8 cellular contexts compared by ENCODE assay signal in the genomic region with DNA sequence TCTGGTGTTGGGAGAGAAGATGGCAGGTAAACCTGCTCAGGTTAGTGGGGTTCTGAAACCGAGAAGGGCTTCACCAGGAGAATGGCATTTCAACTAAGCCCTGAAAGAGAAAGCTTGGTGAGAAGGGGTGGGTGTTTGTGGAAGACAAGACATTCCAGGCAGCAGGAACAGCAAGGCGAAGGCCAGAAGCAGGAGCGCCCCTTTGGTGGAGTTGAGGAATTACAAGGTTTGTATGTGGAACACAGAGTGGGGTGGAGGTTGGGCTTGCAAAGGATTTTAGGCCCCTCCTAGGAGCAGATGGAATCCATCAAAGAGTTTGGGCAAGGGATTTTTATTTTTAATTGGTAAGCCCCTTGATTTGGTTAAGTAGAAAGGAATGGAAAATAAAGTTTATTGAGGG. TPM values are rescaled to one million over a fixed set of nuclear protein-coding genes. Genes with fewer than 3 reads are reported as not detected.
DNase-seq lines count a peak whose midpoint lies in the region; ATAC-seq and TF ChIP-seq lines count a peak whose summit lies in the region.

No MANE protein-coding gene starts in this region.

- no peak for ATAC-seq in HG02870 (IDR thresholded peaks at IDR 0.05; ENCODE audit: unreplicated experiment)

- no peak overlapping the region for H3K4me3 ChIP-seq in AG10803 (ENCODE audit: low read length)
- no peak overlapping the region for H3K4me3 ChIP-seq in H7 (ENCODE audit: insufficient read depth, low read depth, low read length)
- no peak overlapping the region for H3K4me3 ChIP-seq in SJSA1

- no peaks in the 10 kb centered on the region for H3K27me3 ChIP-seq in H7 (ENCODE audit: control insufficient read depth, insufficient read depth, low read length)
- H3K27me3 ChIP-seq in SJSA1 (replicated peaks), result no peaks in the 10 kb centered on the region

- H3K9me3 ChIP-seq in SJSA1 (replicated peaks), result no peaks in the 10 kb centered on the region

- intact Hi-C loops in head of caudate nucleus (cut with DNase I), result no loop called here

- H3K27ac ChIP-seq in SJSA1, result no peak overlapping the region

- H3K4me1 ChIP-seq in SJSA1 (replicated peaks), result no peaks in the 10 kb centered on the region

- H3K36me3 ChIP-seq in H7 (replicated peaks; ENCODE audit: control insufficient read depth, insufficient read depth, low read length), result no peaks in the 10 kb centered on the region
- no peaks in the 10 kb centered on the region; the same call in 1 of the 2 replicates for H3K36me3 ChIP-seq in SJSA1

- TF ChIP-seq CTCF in AG10803 (conservative IDR thresholded peaks at IDR 0.05; ENCODE audit: low read length), result peak; percentile 51

- DNase-seq in AG10803 (ENCODE audit: low read depth) (peak; percentile 36), H7 (peak; percentile 82), SJSA1 (ENCODE audit: low read depth in 1 of 2, low spot score in 2 of 2) (peak; percentile 32 to 62), iris pigment epithelial cell (ENCODE audit: low read depth) (peak; percentile 39), NCI-H2107 (lab: John Stamatoyannopoulos, UW) (no peak), 8988T (no peak), head of caudate nucleus (no peak)

RNA-seq across cellular contexts. Expression of a gene that starts 24.8 kb away (rescaled TPM):
- 54.0 and 55.4 TPM in 2 replicates for total RNA-seq in H7 (2014; rRNA removed; shearing (Covaris generic))
- 46.0 and 63.4 TPM in 2 replicates for total RNA-seq in SJSA1 (2014; rRNA removed; shearing (Covaris generic))

RNA-seq across cellular contexts. Expression of a gene that starts 26.9 kb away (rescaled TPM):
- 1,671 and 2,124 TPM in 2 replicates for total RNA-seq in H7 (2014; rRNA removed; shearing (Covaris generic))
- total RNA-seq in SJSA1 (2014; rRNA removed; shearing (Covaris generic)), result 1,018 and 1,165 TPM in 2 replicates

RNA-seq across cellular contexts. Expression of a gene that starts 59.7 kb away (rescaled TPM):
- total RNA-seq in H7 (2014; rRNA removed; shearing (Covaris generic)), result 122 and 125 TPM in 2 replicates
- total RNA-seq in SJSA1 (2014; rRNA removed; shearing (Covaris generic)), result 105 and 112 TPM in 2 replicates

Comparison
In these comparisons a context has a peak if more than half of its experiments do, and no peak if none do; other contexts are left out.
1. DNase-seq: peak in AG10803 (single experiment), H7 (single experiment), SJSA1 (2 of 2) and iris pigment epithelial cell (single experiment); none in NCI-H2107 (single experiment), 8988T (single experiment) and head of caudate nucleus (0 of 42).